8 cellular contexts compared by ENCODE assay signal in the genomic region with DNA sequence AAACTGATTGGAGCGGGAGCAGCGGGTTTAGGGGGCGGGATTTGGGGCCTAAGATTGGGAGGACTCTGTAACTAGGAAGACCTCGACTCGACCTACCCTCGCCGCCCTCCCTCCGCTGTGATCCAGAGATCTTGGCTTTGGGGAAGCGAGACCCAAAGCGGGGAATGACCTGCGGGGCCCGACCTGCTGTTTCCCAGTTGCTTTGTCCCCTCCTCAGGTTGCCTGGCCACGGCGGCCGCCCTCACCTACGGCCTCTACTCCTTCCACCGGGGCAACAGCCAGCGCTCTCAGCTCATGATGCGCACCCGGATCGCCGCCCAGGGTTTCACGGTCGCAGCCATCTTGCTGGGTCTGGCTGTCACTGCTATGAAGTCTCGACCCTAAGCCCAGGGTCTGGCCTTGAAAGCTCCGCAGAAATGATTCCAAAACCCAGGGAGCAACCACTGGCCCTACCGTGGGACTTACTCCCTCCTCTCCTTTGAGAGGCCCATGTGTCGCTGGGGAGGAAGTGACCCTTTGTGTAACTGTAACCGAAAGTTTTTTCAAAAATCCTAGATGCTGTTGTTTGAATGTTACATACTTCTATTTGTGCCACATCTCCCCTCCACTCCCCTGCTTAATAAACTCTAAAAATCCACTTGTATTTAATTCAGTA. TPM values are rescaled to one million over a fixed set of nuclear protein-coding genes. Genes with fewer than 3 reads are reported as not detected.
A peak's percentile ranks its signal among the peaks of the same experiment; 100 is the strongest.
DNase-seq lines count a peak whose midpoint lies in the region; ATAC-seq and TF ChIP-seq lines count a peak whose summit lies in the region.

No MANE protein-coding gene starts in this region.

- POLR2A ChIA-PET in PC-3 (lab: Charles Lee; ENCODE audit: unreplicated experiment) = no interaction called here
- POLR2A ChIA-PET in naive thymus-derived CD4-positive, alpha-beta T cell (lab: Charles Lee) = interaction anchor here (0.6 to 4.8 kb wide), 7 partner anchors 22 to 148 kb away, joined by 3 to 53 read pairs (median 5); partner anchors contain the start of genes FAF2, KIAA1191 and RNF44

- peak overlapping the region; percentile 53; the same call in 1 of the 2 replicates for H2AFZ ChIP-seq in PC-3 (ENCODE audit: low read length)

- H3K36me3 ChIP-seq in PC-3 (ENCODE audit: low read depth, low read length) (peaks cover 50% of the 10 kb centered on the region), endocrine pancreas (ENCODE audit: control insufficient read depth, insufficient read depth, low read length) (no peaks in the 10 kb centered on the region)
- H3K36me3 ChIP-seq in naive thymus-derived CD4-positive, alpha-beta T cell (ENCODE audit: control insufficient read depth in 2 of 3, insufficient read depth in 3 of 3, low read length in 3 of 3) = peaks cover 0 to 42% (median 5%) of the 10 kb centered on the region in 3 experiments

- no peaks in the 10 kb centered on the region for H3K9me3 Mint-ChIP-seq in T-helper 2 cell treated with Interferon-gamma antibody and Interleukin-4, amounts not matched to agents 5 μg/mL and 100 μg/mL, for 36 hours
- H3K9me3 Mint-ChIP-seq in naive thymus-derived CD4-positive, alpha-beta T cell = peaks cover 0 to 1% (median 0%) of the 10 kb centered on the region in 11 donors

- no peaks in the 10 kb centered on the region for H3K9me3 ChIP-seq in PC-3 (ENCODE audit: low read length)
- no peaks in the 10 kb centered on the region for H3K9me3 ChIP-seq in endocrine pancreas (ENCODE audit: control insufficient read depth, low read length)
- no peaks in the 10 kb centered on the region for H3K9me3 ChIP-seq in naive thymus-derived CD4-positive, alpha-beta T cell (ENCODE audit: control insufficient read depth in 2 of 3, low read length in 3 of 3)

- TF ChIP-seq CTCF in PC-3 (conservative IDR thresholded peaks at IDR 0.05; ENCODE audit: low read depth, low read length) = no peak

- H3K27ac ChIP-seq in PC-3 (ENCODE audit: low read length) = peak overlapping the region; percentile 94
- peak overlapping the region; percentile 93 for H3K27ac ChIP-seq in naive thymus-derived CD4-positive, alpha-beta T cell (ENCODE audit: low read depth, low read length)

- H3K27me3 ChIP-seq in PC-3 (ENCODE audit: low read length) = no peaks in the 10 kb centered on the region
- no peaks in the 10 kb centered on the region for H3K27me3 ChIP-seq in endocrine pancreas (ENCODE audit: control insufficient read depth, insufficient read depth, low read length)
- H3K27me3 ChIP-seq in naive thymus-derived CD4-positive, alpha-beta T cell (ENCODE audit: control insufficient read depth in 2 of 2, insufficient read depth in 2 of 2, low read length in 2 of 2) = no peaks in the 10 kb centered on the region

- H3K27me3 Mint-ChIP-seq in T-helper 2 cell treated with Interferon-gamma antibody and Interleukin-4, amounts not matched to agents 5 μg/mL and 100 μg/mL, for 36 hours (ENCODE audit: low read depth) = no peaks in the 10 kb centered on the region
- H3K27me3 Mint-ChIP-seq in naive thymus-derived CD4-positive, alpha-beta T cell = no peaks in the 10 kb centered on the region

- H3K4me1 ChIP-seq in PC-3 (ENCODE audit: insufficient read depth, low read length) (peaks cover 14% of the 10 kb centered on the region), endocrine pancreas (ENCODE audit: control insufficient read depth, insufficient read depth, low read length) (no peaks in the 10 kb centered on the region)
- peaks cover 18% of the 10 kb centered on the region in 2 donors for H3K4me1 ChIP-seq in naive thymus-derived CD4-positive, alpha-beta T cell (ENCODE audit: control insufficient read depth in 2 of 2, insufficient read depth in 2 of 2, low read length in 2 of 2)

- H3K4me3 Mint-ChIP-seq in T-helper 2 cell treated with Interferon-gamma antibody and Interleukin-4, amounts not matched to agents 5 μg/mL and 100 μg/mL, for 36 hours = peak overlapping the region; percentile 92
- H3K4me3 Mint-ChIP-seq in naive thymus-derived CD4-positive, alpha-beta T cell = peak overlapping the region; percentile 94 to 100 (median 99)

- CTCF ChIA-PET in PC-3 (lab: Charles Lee) = no interaction called here
- CTCF ChIA-PET in naive thymus-derived CD4-positive, alpha-beta T cell (lab: Charles Lee) = interaction anchor here (0.6 to 0.7 kb wide), 2 partner anchors 28 to 30 kb away, joined by 3 to 5 read pairs; no protein-coding TSS in a partner anchor

- H3K9ac ChIP-seq in PC-3 (ENCODE audit: low read length) (peak overlapping the region; percentile 98), endocrine pancreas (ENCODE audit: control insufficient read depth, insufficient read depth, low read length) (peak overlapping the region; percentile 84)

- peaks cover 63% of the 10 kb centered on the region for H3K79me2 ChIP-seq in PC-3 (ENCODE audit: low read length)

- H3K4me3 ChIP-seq in PC-3 (ENCODE audit: low read length) (peak overlapping the region; percentile 94), endocrine pancreas (ENCODE audit: control insufficient read depth, insufficient read depth, low read length) (peak overlapping the region; percentile 75)
- H3K4me3 ChIP-seq in naive thymus-derived CD4-positive, alpha-beta T cell (ENCODE audit: low read length) = peak overlapping the region; percentile 95

- H3K4me2 ChIP-seq in PC-3 (ENCODE audit: low read length) = peak overlapping the region; percentile 99

- intact Hi-C loops in PC-3 (cut with micrococcal nuclease) = loop anchor here (1.0 kb wide), 1 partner anchor 189 kb away; no protein-coding TSS in a partner anchor
- intact Hi-C loops in naive thymus-derived CD4-positive, alpha-beta T cell (cut with micrococcal nuclease) = loop anchor here (1.0 to 10.0 kb wide), 10 partner anchors 24 to 962 kb away; partner anchors contain the start of genes CLTB (in 2 of the 2), FAF2 (in 2 of the 2), UIMC1 (in 2 of the 2) and ARL10 (in 1 of the 2)

- H4K20me1 ChIP-seq in PC-3 (ENCODE audit: low read length) = peaks cover 32% of the 10 kb centered on the region

- H3K27ac Mint-ChIP-seq in T-helper 2 cell treated with Interferon-gamma antibody and Interleukin-4, amounts not matched to agents 5 μg/mL and 100 μg/mL, for 36 hours = peak overlapping the region; percentile 99
- H3K27ac Mint-ChIP-seq in naive thymus-derived CD4-positive, alpha-beta T cell = peak overlapping the region; percentile 91 to 100 (median 99)

- H3F3A ChIP-seq in PC-3 (ENCODE audit: low read length, unreplicated experiment) = no peaks in the 10 kb centered on the region

- no peaks in the 10 kb centered on the region for H3K9me2 ChIP-seq in PC-3 (replicated peaks; ENCODE audit: low read length)

- no peak for DNase-seq in T-helper 2 cell treated with Interferon-gamma antibody and Interleukin-4, amounts not matched to agents 5 μg/mL and 100 μg/mL, for 36 hours (ENCODE audit: low spot score)
- DNase-seq in T-helper 2 cell = no peak
- DNase-seq in PC-3 = peak; percentile 36
- DNase-seq in naive thymus-derived CD4-positive, alpha-beta T cell = no peak
- no peak for DNase-seq in hepatic stellate cell (ENCODE audit: low spot score)
- no peak for DNase-seq in NCI-H226

- TSS peak; percentile 92 for BruUV-seq in PC-3 (replicated peaks; lab: Mats Ljungman, UMichigan)

- peak; percentile 30 for ATAC-seq in HG02678 (IDR thresholded peaks at IDR 0.05; ENCODE audit: unreplicated experiment)
- peak; percentile 41 for ATAC-seq in PC-3
- peak; percentile 45 for ATAC-seq in naive thymus-derived CD4-positive, alpha-beta T cell

- peaks cover 45% of the 10 kb centered on the region for H3K36me3 Mint-ChIP-seq in T-helper 2 cell treated with Interferon-gamma antibody and Interleukin-4, amounts not matched to agents 5 μg/mL and 100 μg/mL, for 36 hours (ENCODE audit: low read depth)
- H3K36me3 Mint-ChIP-seq in naive thymus-derived CD4-positive, alpha-beta T cell = peaks cover 1 to 12% (median 3%) of the 10 kb centered on the region in 5 donors

- peaks cover 23% of the 10 kb centered on the region for H3K4me1 Mint-ChIP-seq in T-helper 2 cell treated with Interferon-gamma antibody and Interleukin-4, amounts not matched to agents 5 μg/mL and 100 μg/mL, for 36 hours (ENCODE audit: low read depth)
- H3K4me1 Mint-ChIP-seq in naive thymus-derived CD4-positive, alpha-beta T cell = peaks cover 14 to 42% (median 35%) of the 10 kb centered on the region in 7 donors

RNA-seq across cellular contexts. Expression of gene HIGD2A, which starts 0.7 kb away (rescaled TPM):
- total RNA-seq in PC-3 (2014; rRNA removed) = 164 and 174 TPM in 2 replicates
- 100 to 1,000 TPM in 3 of 5 experiments, 10 to 100 TPM in 2; 86.8 to 124 (median 112) TPM for total RNA-seq in naive thymus-derived CD4-positive, alpha-beta T cell
- polyA plus RNA-seq in naive thymus-derived CD4-positive, alpha-beta T cell = 100 to 1,000 TPM; 223 to 282 TPM

RNA-seq across cellular contexts. Expression of gene NOP16, which starts 0.8 kb away (rescaled TPM):
- total RNA-seq in PC-3 (2014; rRNA removed) = 92.6 and 103 TPM in 2 replicates
- 10 to 100 TPM; 12.8 to 35.3 (median 22.2) TPM for total RNA-seq in naive thymus-derived CD4-positive, alpha-beta T cell
- polyA plus RNA-seq in naive thymus-derived CD4-positive, alpha-beta T cell = 10 to 100 TPM; 26.9 to 42.2 TPM

RNA-seq across cellular contexts. Expression of gene ARL10, which starts 24.0 kb away (rescaled TPM):
- total RNA-seq in PC-3 (2014; rRNA removed) = 0.15 and 2.6 TPM in 2 replicates
- total RNA-seq in naive thymus-derived CD4-positive, alpha-beta T cell = 10 to 100 TPM in 3 of 5 experiments, 1 to 10 TPM in 2; 8.7 to 15.9 (median 12.4) TPM
- polyA plus RNA-seq in naive thymus-derived CD4-positive, alpha-beta T cell = 1 to 10 TPM; 1.0 to 2.2 TPM

RNA-seq across cellular contexts. Expression of gene CLTB, which starts 27.1 kb away (rescaled TPM):
- total RNA-seq in PC-3 (2014; rRNA removed) = 354 and 460 TPM in 2 replicates
- total RNA-seq in naive thymus-derived CD4-positive, alpha-beta T cell = 10 to 100 TPM; 30.6 to 67.2 (median 63.8) TPM
- 10 to 100 TPM; 73.6 to 90.9 TPM for polyA plus RNA-seq in naive thymus-derived CD4-positive, alpha-beta T cell

RNA-seq across cellular contexts. Expression of gene KIAA1191, which starts 27.7 kb away (rescaled TPM):
- total RNA-seq in PC-3 (2014; rRNA removed) = 69.5 and 81.1 TPM in 2 replicates
- 10 to 100 TPM; 59.4 to 76.6 (median 65.9) TPM for total RNA-seq in naive thymus-derived CD4-positive, alpha-beta T cell
- 10 to 100 TPM; 43.1 to 53.3 TPM for polyA plus RNA-seq in naive thymus-derived CD4-positive, alpha-beta T cell
